8 cellular contexts compared by ENCODE assay signal in the genomic region with DNA sequence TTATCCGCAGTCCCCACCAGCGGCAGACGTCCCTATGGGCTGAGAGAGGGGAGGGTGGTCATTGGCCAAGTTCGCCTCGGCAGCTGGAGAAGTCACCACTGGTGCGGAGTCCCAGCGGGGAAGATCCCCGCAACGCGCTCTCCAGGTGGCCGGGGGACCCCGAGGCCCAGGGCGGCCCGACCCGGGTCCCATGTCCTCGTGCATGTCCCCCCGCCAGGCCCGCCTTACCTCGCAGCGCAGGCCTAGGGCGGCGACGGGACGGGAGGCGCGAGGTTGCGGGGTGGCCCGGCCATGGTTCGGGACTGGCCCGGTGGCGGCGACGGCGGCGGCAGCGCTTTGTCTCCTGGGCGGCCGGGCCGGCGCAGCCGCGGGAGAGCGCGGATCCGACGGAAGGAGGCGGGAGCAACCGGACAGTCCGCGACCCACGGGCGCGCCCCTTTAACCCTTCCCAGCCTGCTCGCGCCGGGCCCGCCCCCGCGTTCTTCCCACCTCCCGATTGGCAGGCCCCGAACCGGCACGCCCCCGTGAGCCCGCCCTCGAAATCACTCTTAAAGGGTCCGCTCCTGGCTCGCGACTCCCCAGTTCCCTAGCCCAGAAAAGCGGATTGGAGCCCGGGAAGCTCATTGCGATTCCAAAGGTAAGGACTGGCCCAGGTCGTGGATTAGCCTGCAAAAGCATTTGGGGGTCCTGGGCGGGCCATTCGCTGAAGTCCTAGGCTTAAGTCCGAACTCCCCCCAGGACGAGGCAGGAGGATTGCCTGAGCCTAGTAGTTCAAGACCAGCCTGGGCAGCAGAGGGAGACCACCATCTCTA. TPM values are rescaled to one million over a fixed set of nuclear protein-coding genes. Genes with fewer than 3 reads are reported as not detected.
A peak's percentile ranks its signal among the peaks of the same experiment; 100 is the strongest.
DNase-seq lines count a peak whose midpoint lies in the region; FAIRE-seq and TF ChIP-seq lines count a peak whose summit lies in the region.

A gene with protein sequence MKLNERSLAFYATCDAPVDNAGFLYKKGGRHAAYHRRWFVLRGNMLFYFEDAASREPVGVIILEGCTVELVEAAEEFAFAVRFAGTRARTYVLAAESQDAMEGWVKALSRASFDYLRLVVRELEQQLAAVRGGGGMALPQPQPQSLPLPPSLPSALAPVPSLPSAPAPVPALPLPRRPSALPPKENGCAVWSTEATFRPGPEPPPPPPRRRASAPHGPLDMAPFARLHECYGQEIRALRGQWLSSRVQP (minus strand): TSS at position 412 of the 812 bp plus-strand sequence. CDS start 5,668 bp downstream, outside the sequence.

- H3K27me3 ChIP-seq in Loucy (ENCODE audit: insufficient read depth, low read length, poor library complexity, severe bottlenecking), result no peaks in the 10 kb centered on the region
- no peaks in the 10 kb centered on the region for H3K27me3 ChIP-seq in SJCRH30
- peaks cover 37% of the 10 kb centered on the region for H3K27me3 ChIP-seq in neutrophil

- H3K36me3 Mint-ChIP-seq in activated naive CD4-positive, alpha-beta T cell treated with anti-CD3 and anti-CD28 coated beads for 36 hours (ENCODE audit: low read depth), result no peaks in the 10 kb centered on the region

- FAIRE-seq in H54 (lab: Jason Lieb, UNC), result no peak

- CTCF ChIA-PET in activated naive CD4-positive, alpha-beta T cell treated with anti-CD3 and anti-CD28 coated beads for 36 hours (lab: Charles Lee), result interaction anchor here (0.8 to 1.9 kb wide), 7 partner anchors 15 to 395 kb away, joined by 3 to 10 read pairs (median 4); no protein-coding TSS in a partner anchor

- intact Hi-C loops in activated naive CD4-positive, alpha-beta T cell treated with anti-CD3 and anti-CD28 coated beads for 36 hours (cut with micrococcal nuclease), result no loop called here

- no peaks in the 10 kb centered on the region for H3K9me3 ChIP-seq in Loucy (ENCODE audit: insufficient read depth, low read depth, low read length)
- H3K9me3 ChIP-seq in SJCRH30 (replicated peaks), result no peaks in the 10 kb centered on the region
- no peaks in the 10 kb centered on the region for H3K9me3 ChIP-seq in neutrophil

- H3K36me3 ChIP-seq in Loucy (ENCODE audit: insufficient read depth, low read length) (no peaks in the 10 kb centered on the region), SJCRH30 (no peaks in the 10 kb centered on the region), neutrophil (no peaks in the 10 kb centered on the region)

- no peak within 1 kb of the TSS for H3K27ac Mint-ChIP-seq in activated naive CD4-positive, alpha-beta T cell treated with anti-CD3 and anti-CD28 coated beads for 36 hours

- H3K27ac ChIP-seq in SJCRH30 (no peak within 1 kb of the TSS), neutrophil (no peak within 1 kb of the TSS)

- peak within 1 kb of the TSS; percentile 79 for H3K4me2 ChIP-seq in Loucy (ENCODE audit: low read depth, low read length, poor library complexity, severe bottlenecking)

- H3K79me2 ChIP-seq in Loucy (ENCODE audit: insufficient read depth, low read length), result no peaks in the 10 kb centered on the region; the same call in 1 of the 2 replicates

- peak within 1 kb of the TSS; percentile 65 for H3K9ac ChIP-seq in Loucy (ENCODE audit: low read depth, low read length, poor library complexity, severe bottlenecking)

- no peaks in the 10 kb centered on the region for H3K27me3 Mint-ChIP-seq in activated naive CD4-positive, alpha-beta T cell treated with anti-CD3 and anti-CD28 coated beads for 36 hours (ENCODE audit: low read depth)

- H2AFZ ChIP-seq in Loucy (ENCODE audit: low read length), result peak within 1 kb of the TSS; percentile 95

- peak; percentile 91 for DNase-seq in EH (ENCODE audit: low read depth)
- peak; percentile 91 for DNase-seq in H54 (ENCODE audit: insufficient read length, low spot score)
- peak; percentile 88 to 90 for DNase-seq in SJCRH30
- peak; percentile 81 for DNase-seq in activated naive CD4-positive, alpha-beta T cell treated with anti-CD3 and anti-CD28 coated beads for 36 hours
- DNase-seq in germinal center (ENCODE audit: low spot score), result peak; percentile 82
- peak; percentile 83 for DNase-seq in stromal cell of bone marrow (ENCODE audit: low read depth)

- H3K4me3 ChIP-seq in Loucy (ENCODE audit: low read length, poor library complexity, severe bottlenecking), result peak within 1 kb of the TSS; percentile 74
- peak within 1 kb of the TSS; percentile 86 for H3K4me3 ChIP-seq in SJCRH30
- H3K4me3 ChIP-seq in neutrophil (ENCODE audit: low read depth in 1 of 2, low read length in 1 of 2), result peak within 1 kb of the TSS; percentile 57 to 58

- peaks cover 14% of the 10 kb centered on the region for H3K4me1 Mint-ChIP-seq in activated naive CD4-positive, alpha-beta T cell treated with anti-CD3 and anti-CD28 coated beads for 36 hours (ENCODE audit: low read depth)

- H3K4me1 ChIP-seq in Loucy (ENCODE audit: insufficient read depth, low read length, poor library complexity, severe bottlenecking) (peaks cover 12% of the 10 kb centered on the region), SJCRH30 (peaks cover 6% of the 10 kb centered on the region; the same call in 1 of the 2 replicates), neutrophil (ENCODE audit: control insufficient read depth in 1 of 2, insufficient read depth in 1 of 2, low read depth in 1 of 2, low read length in 1 of 2) (peaks cover 9 to 20% of the 10 kb centered on the region in 2 experiments)

- TF ChIP-seq CTCF in Loucy (conservative IDR thresholded peaks at IDR 0.05; ENCODE audit: low read length) (no peak), neutrophil (IDR thresholded peaks at IDR 0.05) (no peak)

- peak; percentile 62 for TF ChIP-seq POLR2A in H54 (IDR thresholded peaks at IDR 0.05; ENCODE audit: low read depth, low read length)

- no peaks in the 10 kb centered on the region for H3F3A ChIP-seq in Loucy (ENCODE audit: low read depth)

- H3K4me3 Mint-ChIP-seq in activated naive CD4-positive, alpha-beta T cell treated with anti-CD3 and anti-CD28 coated beads for 36 hours, result peak within 1 kb of the TSS; percentile 73

- no peaks in the 10 kb centered on the region for H3K9me2 ChIP-seq in Loucy (replicated peaks; ENCODE audit: low read depth, low read length)

- H3K9me3 Mint-ChIP-seq in activated naive CD4-positive, alpha-beta T cell treated with anti-CD3 and anti-CD28 coated beads for 36 hours, result no peaks in the 10 kb centered on the region

- no peaks in the 10 kb centered on the region for H4K20me1 ChIP-seq in Loucy (ENCODE audit: insufficient read depth, low read length, poor library complexity, severe bottlenecking)

RNA-seq across cellular contexts. Expression of the gene that starts here (rescaled TPM):
- total RNA-seq in SJCRH30 (2014; rRNA removed; shearing (Covaris generic)), result 4.0 and 4.2 TPM in 2 replicates
- total RNA-seq in activated naive CD4-positive, alpha-beta T cell treated with anti-CD3 and anti-CD28 coated beads for 36 hours, result 1 to 10 TPM in 1 of 2 experiments, under 1 TPM in 1; 0.35 to 1.0 TPM
